In genomic region chr6:13593103-13593502, GRCh38 we compare ENCODE assay signal across 20 cellular contexts. TPM values are rescaled to one million over a fixed set of nuclear protein-coding genes. Genes with fewer than 3 reads are reported as not detected.
DNase-seq lines count a peak whose midpoint lies in the region; ATAC-seq and TF ChIP-seq lines count a peak whose summit lies in the region.
"Had no signal": no experiment of that assay in that cellular context is flagged by ENCODE, and none has a peak within 500 bp of the region (broad histone marks: within the 10 kb centered on the region; RNA-seq: fewer than 3 reads in every experiment).

No MANE protein-coding gene starts in this region.

- no peak for TF ChIP-seq CTCF in HFFc6 (IDR thresholded peaks at IDR 0.05)
- no peak for TF ChIP-seq CTCF in osteocyte (IDR thresholded peaks at IDR 0.05)
- no peak for TF ChIP-seq CTCF in Peyer's patch (IDR thresholded peaks at IDR 0.05)

- no peak for DNase-seq in HFFc6
- DNase-seq in SK-N-DZ (ENCODE audit: low spot score), result peak; percentile 74
- peak; percentile 29 for DNase-seq in T-helper 2 cell treated with Interferon-gamma antibody and Interleukin-4, amounts not matched to agents 5 μg/mL and 100 μg/mL, for 36 hours (ENCODE audit: low spot score)
- peak; percentile 6 for DNase-seq in osteocyte (ENCODE audit: extremely low spot score, unreplicated experiment)
- DNase-seq in stimulated activated naive CD8-positive, alpha-beta T cell treated with anti-CD3 and anti-CD28 coated beads, Interleukin-15, Interleukin-2, amounts not matched to agents 100 U/mL and 50 U/mL, for 24 hours, result no peak
- DNase-seq in Peyer's patch, result no peak
- DNase-seq: ACHN; BE2C; C1 segment of cervical spinal cord; CD4-positive, CD25-positive, alpha-beta regulatory T cell; CD8-positive, alpha-beta memory T cell; COR-L47; DMS 273 treated with DMSO at 0.1 percent for 48 hours; DMS53; DND-41; EL had no signal

- H3K4me3 Mint-ChIP-seq in HFFc6, result no peak overlapping the region
- peak overlapping the region; percentile 19 for H3K4me3 Mint-ChIP-seq in T-helper 2 cell treated with Interferon-gamma antibody and Interleukin-4, amounts not matched to agents 5 μg/mL and 100 μg/mL, for 36 hours
- H3K4me3 Mint-ChIP-seq in osteocyte (ENCODE audit: unreplicated experiment), result no peak overlapping the region
- H3K4me3 Mint-ChIP-seq: CD4-positive, CD25-positive, alpha-beta regulatory T cell; CD8-positive, alpha-beta memory T cell had no signal

- H3K4me3 ChIP-seq in Peyer's patch, result no peak overlapping the region
- H3K4me3 ChIP-seq: GM12878, HAP-1 had no signal

- H3K27ac Mint-ChIP-seq in HFFc6 (peak overlapping the region; percentile 38; the same call in 1 of the 2 replicates), osteocyte (ENCODE audit: unreplicated experiment) (no peak overlapping the region)
- H3K27ac Mint-ChIP-seq in T-helper 2 cell treated with Interferon-gamma antibody and Interleukin-4, amounts not matched to agents 5 μg/mL and 100 μg/mL, for 36 hours, result no peak overlapping the region
- H3K27ac Mint-ChIP-seq: CD8-positive, alpha-beta memory T cell had no signal

- H3K4me1 ChIP-seq in Peyer's patch, result no peaks in the 10 kb centered on the region
- H3K4me1 ChIP-seq: BE2C, HAP-1 had no signal

- H3K36me3 Mint-ChIP-seq in HFFc6 (ENCODE audit: low read depth) (peaks cover 4% of the 10 kb centered on the region; the same call in 1 of the 2 replicates), osteocyte (ENCODE audit: unreplicated experiment) (peaks cover 13% of the 10 kb centered on the region)
- peaks cover 16% of the 10 kb centered on the region for H3K36me3 Mint-ChIP-seq in T-helper 2 cell treated with Interferon-gamma antibody and Interleukin-4, amounts not matched to agents 5 μg/mL and 100 μg/mL, for 36 hours (ENCODE audit: low read depth)

- no peak overlapping the region for H3K27ac ChIP-seq in Peyer's patch
- H3K27ac ChIP-seq: HL-60 had no signal

- ATAC-seq in stimulated activated naive CD8-positive, alpha-beta T cell treated with anti-CD3 and anti-CD28 coated beads, Interleukin-15, Interleukin-2, amounts not matched to agents 100 U/mL and 50 U/mL, for 24 hours, result no peak
- no peak for ATAC-seq in HG02623 (IDR thresholded peaks at IDR 0.05; ENCODE audit: unreplicated experiment)
- ATAC-seq: GM12878 had no signal

- no peaks in the 10 kb centered on the region for H3K27me3 ChIP-seq in Peyer's patch
- H3K27me3 ChIP-seq: BE2C had no signal

- H3K9me3 ChIP-seq in Peyer's patch, result no peaks in the 10 kb centered on the region
- H3K9me3 ChIP-seq: BE2C, HAP-1 had no signal

- H3K36me3 ChIP-seq in Peyer's patch, result peaks cover 0 to 57% (median 0%) of the 10 kb centered on the region in 3 donors
- H3K36me3 ChIP-seq: BE2C had no signal

- H3K4me1 Mint-ChIP-seq in HFFc6 (ENCODE audit: low read depth) (peaks cover 24% of the 10 kb centered on the region), osteocyte (ENCODE audit: unreplicated experiment) (no peaks in the 10 kb centered on the region)
- peaks cover 7% of the 10 kb centered on the region for H3K4me1 Mint-ChIP-seq in T-helper 2 cell treated with Interferon-gamma antibody and Interleukin-4, amounts not matched to agents 5 μg/mL and 100 μg/mL, for 36 hours (ENCODE audit: low read depth)

- TF ChIP-seq POLR2A in Peyer's patch (IDR thresholded peaks at IDR 0.05), result no peak

- H3K9me3 Mint-ChIP-seq in HFFc6 (no peaks in the 10 kb centered on the region), osteocyte (ENCODE audit: unreplicated experiment) (no peaks in the 10 kb centered on the region)
- no peaks in the 10 kb centered on the region for H3K9me3 Mint-ChIP-seq in T-helper 2 cell treated with Interferon-gamma antibody and Interleukin-4, amounts not matched to agents 5 μg/mL and 100 μg/mL, for 36 hours
- H3K9me3 Mint-ChIP-seq: CD4-positive, CD25-positive, alpha-beta regulatory T cell; CD8-positive, alpha-beta memory T cell had no signal

- no peaks in the 10 kb centered on the region; the same call in 1 of the 2 replicates for H3K27me3 Mint-ChIP-seq in HFFc6 (ENCODE audit: insufficient read depth)
- no peaks in the 10 kb centered on the region for H3K27me3 Mint-ChIP-seq in T-helper 2 cell treated with Interferon-gamma antibody and Interleukin-4, amounts not matched to agents 5 μg/mL and 100 μg/mL, for 36 hours (ENCODE audit: low read depth)
- H3K27me3 Mint-ChIP-seq in osteocyte (ENCODE audit: unreplicated experiment), result no peaks in the 10 kb centered on the region
- H3K27me3 Mint-ChIP-seq: CD4-positive, CD25-positive, alpha-beta regulatory T cell; CD8-positive, alpha-beta memory T cell had no signal

RNA-seq across cellular contexts. Expression of gene SIRT5, which starts 18.7 kb away (rescaled TPM):
- total RNA-seq in HFFc6 (2021; fragmentation: NEBNext Ultra II Directional; extraction: Animal tissue kit (Norgen Biotek cat#: 25700)), result 1 to 10 TPM; 4.3 to 7.0 (median 6.3) TPM
- 8.1 and 13.1 TPM in 2 replicates for polyA plus RNA-seq in SK-N-DZ (2014; cell fraction: cytosol; rRNA removed)
- polyA plus RNA-seq in SK-N-DZ (2014; cell fraction: nucleus; rRNA removed), result 11.7 and 17.4 TPM in 2 replicates
- 9.1 and 9.9 TPM in 2 replicates for total RNA-seq in osteocyte
- total RNA-seq in Peyer's patch, result 10 to 100 TPM in 3 of 4 donors, 1 to 10 TPM in 1; 6.8 to 22.1 (median 18.1) TPM

RNA-seq across cellular contexts. Expression of gene NOL7, which starts 22.0 kb away (rescaled TPM):
- 10 to 100 TPM; 68.4 to 89.6 (median 84.8) TPM for total RNA-seq in HFFc6 (2021; fragmentation: NEBNext Ultra II Directional; extraction: Animal tissue kit (Norgen Biotek cat#: 25700))
- polyA plus RNA-seq in SK-N-DZ (2014; cell fraction: cytosol; rRNA removed), result 96.3 and 96.4 TPM in 2 replicates
- 76.4 and 83.0 TPM in 2 replicates for polyA plus RNA-seq in SK-N-DZ (2014; cell fraction: nucleus; rRNA removed)
- total RNA-seq in osteocyte (48.7 and 50.9 TPM in 2 replicates), Peyer's patch (10 to 100 TPM; 46.6 to 66.0 (median 56.4) TPM)

Comparison
In these comparisons a context has a peak if more than half of its experiments do, and no peak if none do; other contexts are left out.
1. DNase-seq: peak in SK-N-DZ (single experiment), T-helper 2 cell treated with Interferon-gamma antibody and Interleukin-4, amounts not matched to agents 5 μg/mL and 100 μg/mL, for 36 hours (single experiment) and osteocyte (single experiment); none in HFFc6 (single experiment), stimulated activated naive CD8-positive, alpha-beta T cell treated with anti-CD3 and anti-CD28 coated beads, Interleukin-15, Interleukin-2, amounts not matched to agents 100 U/mL and 50 U/mL, for 24 hours (single experiment) and Peyer's patch (0 of 3).